In the genomic region with DNA sequence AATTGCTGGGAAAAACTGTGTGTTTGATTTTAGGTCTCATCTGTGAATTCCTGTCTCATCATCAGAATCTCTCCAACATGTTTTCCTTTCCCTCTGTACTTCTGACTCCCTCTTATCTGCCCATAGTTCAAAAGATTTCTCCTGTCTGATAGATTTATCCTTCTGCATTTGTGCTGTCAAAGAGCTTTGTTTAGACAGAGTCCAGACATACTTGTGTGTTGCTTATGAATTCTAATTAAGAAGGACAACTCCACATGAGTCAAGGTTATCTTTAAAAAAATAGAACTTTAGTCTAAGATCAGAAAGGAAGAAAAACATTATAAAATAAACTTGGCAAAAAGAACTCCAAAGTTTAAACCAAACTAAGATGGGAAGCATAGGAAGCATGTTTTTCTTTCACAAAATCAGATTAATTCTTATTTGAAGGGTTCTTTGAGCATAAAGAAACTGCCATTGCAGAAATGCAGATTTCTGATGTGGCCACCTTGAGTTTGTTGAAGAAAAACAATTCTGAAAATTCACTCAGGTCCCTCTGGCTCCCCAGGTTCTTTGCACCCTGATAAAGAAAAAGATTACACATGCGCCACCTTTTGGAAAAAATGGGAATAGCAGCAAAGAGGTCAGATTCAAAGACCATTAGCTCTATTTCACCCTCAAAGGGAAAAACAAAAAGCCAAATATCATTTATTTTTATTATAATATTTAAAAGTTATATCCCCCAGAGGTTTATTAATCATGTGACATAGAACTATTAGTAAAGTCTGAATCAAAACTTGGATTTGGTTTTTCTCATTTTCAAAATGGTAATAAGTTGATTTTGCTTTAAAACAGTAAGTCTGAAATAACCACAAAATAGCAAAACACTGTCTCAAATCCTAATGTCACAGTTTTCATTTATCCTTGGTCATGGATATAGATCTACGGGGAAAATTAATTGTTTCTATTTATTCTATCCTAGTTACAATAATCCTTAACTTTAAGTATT, we compare ENCODE assay signal across 7 cellular contexts.
DNase-seq lines count a peak whose midpoint lies in the region; ATAC-seq and TF ChIP-seq lines count a peak whose summit lies in the region.

No MANE protein-coding gene starts in this region.

- peak overlapping the region; percentile 50 for H3K27ac ChIP-seq in fibroblast of lung (ENCODE audit: insufficient read depth, low read length)
- H3K27ac ChIP-seq in neural cell (ENCODE audit: low read length) = no peak overlapping the region

- H3K9me2 ChIP-seq in neural cell (ENCODE audit: insufficient read depth, low read length) = no peaks in the 10 kb centered on the region

- H3K9me3 ChIP-seq in fibroblast of lung (ENCODE audit: control insufficient read depth, insufficient read depth, low read depth, low read length) = no peaks in the 10 kb centered on the region
- H3K9me3 ChIP-seq in neural cell (ENCODE audit: low read length) = no peaks in the 10 kb centered on the region

- TF ChIP-seq CTCF in fibroblast of lung (conservative IDR thresholded peaks at IDR 0.05 in 1 of 2, IDR thresholded peaks at IDR 0.05 in 1 of 2; ENCODE audit: low read depth in 1 of 2, low read length in 2 of 2) (peak; percentile 83 to 85), neural cell (IDR thresholded peaks at IDR 0.05; ENCODE audit: poor library complexity, severe bottlenecking) (peak; percentile 57)

- no peak overlapping the region for H3K27ac Mint-ChIP-seq in activated CD4-positive, alpha-beta memory T cell treated with anti-CD3 and anti-CD28 coated beads for 36 hours

- H3K4me1 ChIP-seq in fibroblast of lung (ENCODE audit: control insufficient read depth, extremely low read depth, insufficient read depth, low read length) = peaks cover 4% of the 10 kb centered on the region

- H3K4me3 ChIP-seq in fibroblast of lung (replicated peaks in 1 of 4; ENCODE audit: control extremely low read depth in 1 of 4, insufficient read depth in 1 of 4, low read depth in 3 of 4, low read length in 4 of 4) (peak overlapping the region in 3 of 4 experiments; percentile 0 to 44 (median 33)), neural cell (ENCODE audit: low read length) (no peak overlapping the region)

- no peak overlapping the region for H3K4me3 Mint-ChIP-seq in activated CD4-positive, alpha-beta memory T cell treated with anti-CD3 and anti-CD28 coated beads for 36 hours

- ATAC-seq in GM21619 (IDR thresholded peaks at IDR 0.05; ENCODE audit: unreplicated experiment) = peak; percentile 81

- no peak for TF ChIP-seq EP300 in neural cell (conservative IDR thresholded peaks at IDR 0.05; ENCODE audit: poor library complexity, severe bottlenecking)

- no peaks in the 10 kb centered on the region for H3K9me3 Mint-ChIP-seq in activated CD4-positive, alpha-beta memory T cell treated with anti-CD3 and anti-CD28 coated beads for 36 hours

- peaks cover 2% of the 10 kb centered on the region for H3K27me3 Mint-ChIP-seq in activated CD4-positive, alpha-beta memory T cell treated with anti-CD3 and anti-CD28 coated beads for 36 hours

- H3K27me3 ChIP-seq in fibroblast of lung (ENCODE audit: control insufficient read depth, insufficient read depth, low read length) (no peaks in the 10 kb centered on the region), neural cell (ENCODE audit: insufficient read depth, low read depth, low read length) (no peaks in the 10 kb centered on the region)

- H4K20me1 ChIP-seq in fibroblast of lung (ENCODE audit: control insufficient read depth, extremely low read depth, insufficient read depth, low read length) (no peaks in the 10 kb centered on the region), neural cell (ENCODE audit: insufficient read depth) (no peaks in the 10 kb centered on the region)

- POLR2A ChIA-PET in activated CD4-positive, alpha-beta memory T cell treated with anti-CD3 and anti-CD28 coated beads for 36 hours (lab: Charles Lee) = no interaction called here

- H3K4me2 ChIP-seq in fibroblast of lung (ENCODE audit: extremely low read depth, insufficient read depth, low read length) (peak overlapping the region; percentile 49), neural cell (ENCODE audit: low read length) (no peak overlapping the region)

- H2AFZ ChIP-seq in fibroblast of lung (ENCODE audit: low read length) (peak overlapping the region; percentile 8), neural cell (ENCODE audit: low read depth, low read length) (no peak overlapping the region)

- H3K36me3 Mint-ChIP-seq in activated CD4-positive, alpha-beta memory T cell treated with anti-CD3 and anti-CD28 coated beads for 36 hours = no peaks in the 10 kb centered on the region

- no peak overlapping the region for H3K9ac ChIP-seq in fibroblast of lung (ENCODE audit: insufficient read depth, low read length)
- H3K9ac ChIP-seq in neural cell (ENCODE audit: low read length) = no peak overlapping the region

- no peaks in the 10 kb centered on the region for H3F3A ChIP-seq in neural cell (ENCODE audit: insufficient read depth, low read length, poor library complexity, severe bottlenecking)

- H3K4me1 Mint-ChIP-seq in activated CD4-positive, alpha-beta memory T cell treated with anti-CD3 and anti-CD28 coated beads for 36 hours (ENCODE audit: low read depth) = no peaks in the 10 kb centered on the region

- H3K79me2 ChIP-seq in fibroblast of lung (ENCODE audit: control insufficient read depth, insufficient read depth, low read length) (no peaks in the 10 kb centered on the region), neural cell (replicated peaks; ENCODE audit: insufficient read depth, low read length) (no peaks in the 10 kb centered on the region)

- intact Hi-C loops in activated CD4-positive, alpha-beta memory T cell treated with anti-CD3 and anti-CD28 coated beads for 36 hours (cut with micrococcal nuclease) = loop anchor here (1.0 to 10.0 kb wide), 2 partner anchors 152 to 348 kb away; no protein-coding TSS in a partner anchor

- CTCF ChIA-PET in activated CD4-positive, alpha-beta memory T cell treated with anti-CD3 and anti-CD28 coated beads for 36 hours (lab: Charles Lee) = interaction anchor here (0.6 to 3.2 kb wide), 12 partner anchors 9 to 386 kb away, joined by 3 to 11 read pairs (median 4); no protein-coding TSS in a partner anchor

- H3K36me3 ChIP-seq in fibroblast of lung (ENCODE audit: control insufficient read depth, insufficient read depth, low read length) = no peaks in the 10 kb centered on the region
- H3K36me3 ChIP-seq in neural cell (ENCODE audit: insufficient read depth, low read length) = no peaks in the 10 kb centered on the region

- peak; percentile 37 for TF ChIP-seq RAD21 in neural cell (conservative IDR thresholded peaks at IDR 0.05)

- DNase-seq in ELR (ENCODE audit: low read depth) (peak; percentile 66), MV-4-11 (lab: John Stamatoyannopoulos, UW) (peak; percentile 47), fibroblast of lung (ENCODE audit: low read depth in 2 of 2) (peak; percentile 72 to 84), GDM1 (lab: John Stamatoyannopoulos, UW) (no peak)
- DNase-seq in activated CD4-positive, alpha-beta memory T cell treated with anti-CD3 and anti-CD28 coated beads for 36 hours = peak; percentile 13

TF ChIP-seq in neural cell, 6 proteins besides CTCF, POLR2A, EP300 and RAD21:
- TF ChIP-seq SMC3 (conservative IDR thresholded peaks at IDR 0.05; ENCODE audit: poor library complexity) (peak; percentile 52), POLR2AphosphoS5 (IDR thresholded peaks at IDR 0.05) (no peak)
